In genomic region chr3:196179380-196180308, GRCh38 we compare ENCODE assay signal across 8 cellular contexts. TPM values are rescaled to one million over a fixed set of nuclear protein-coding genes. Genes with fewer than 3 reads are reported as not detected.
DNase-seq lines count a peak whose midpoint lies in the region; ATAC-seq and TF ChIP-seq lines count a peak whose summit lies in the region.
"Had no signal": no experiment of that assay in that cellular context is flagged by ENCODE, and none has a peak within 500 bp of the region (broad histone marks: within the 10 kb centered on the region; RNA-seq: fewer than 3 reads in every experiment).

No MANE protein-coding gene starts in this region.

- H3K36me3 Mint-ChIP-seq in endothelial cell (ENCODE audit: low read depth, unreplicated experiment): no peaks in the 10 kb centered on the region

- TF ChIP-seq CTCF in endothelial cell (IDR thresholded peaks at IDR 0.05; ENCODE audit: unreplicated experiment): no peak

- no peaks in the 10 kb centered on the region for H3K9me3 ChIP-seq in esophagus (ENCODE audit: control insufficient read depth in 2 of 2, insufficient read depth in 1 of 2, low read depth in 1 of 2, low read length in 1 of 2)

- ATAC-seq in GM18868 (IDR thresholded peaks at IDR 0.05; ENCODE audit: unreplicated experiment) (peak; percentile 72), HG02973 (IDR thresholded peaks at IDR 0.05; ENCODE audit: unreplicated experiment) (peak; percentile 51)

- H3K4me3 Mint-ChIP-seq in endothelial cell (ENCODE audit: unreplicated experiment): no peak overlapping the region

- H3K4me3 ChIP-seq in esophagus (ENCODE audit: low read depth in 1 of 2, low read length in 2 of 2) (no peak overlapping the region), rectal smooth muscle tissue (ENCODE audit: low read length) (peak overlapping the region; percentile 25)

- peak overlapping the region; percentile 25 to 58 for H3K27ac ChIP-seq in esophagus (ENCODE audit: low read depth in 2 of 2, low read length in 1 of 2)
- no peak overlapping the region for H3K27ac ChIP-seq in rectal smooth muscle tissue (ENCODE audit: low read depth, low read length)

- H3K9ac ChIP-seq in rectal smooth muscle tissue (ENCODE audit: low read length): no peak overlapping the region

- no peak overlapping the region for H3K27ac Mint-ChIP-seq in endothelial cell (ENCODE audit: unreplicated experiment)

- no peaks in the 10 kb centered on the region for H3K9me3 Mint-ChIP-seq in endothelial cell (ENCODE audit: unreplicated experiment)

- H3K27me3 Mint-ChIP-seq in endothelial cell (ENCODE audit: unreplicated experiment): peaks cover 3% of the 10 kb centered on the region

- peak; percentile 81 for DNase-seq in NCI-H2227 (lab: John Stamatoyannopoulos, UW; ENCODE audit: unreplicated experiment)
- peak; percentile 91 for DNase-seq in activated CD8-positive, alpha-beta memory T cell treated with anti-CD3 and anti-CD28 coated beads, Interleukin-2, amount 50 U/mL, for 48 hours
- no peak for DNase-seq in endothelial cell (ENCODE audit: low spot score)

- H3K4me1 Mint-ChIP-seq in endothelial cell (ENCODE audit: unreplicated experiment): no peaks in the 10 kb centered on the region

- H3K27me3 ChIP-seq in esophagus (ENCODE audit: control insufficient read depth in 1 of 2, insufficient read depth in 2 of 2, low read length in 2 of 2) (no peaks in the 10 kb centered on the region), rectal smooth muscle tissue (ENCODE audit: control insufficient read depth, insufficient read depth, low read length) (no peaks in the 10 kb centered on the region)

- no peaks in the 10 kb centered on the region for H3K36me3 ChIP-seq in esophagus (ENCODE audit: control insufficient read depth in 2 of 2, insufficient read depth in 2 of 2, low read length in 1 of 2)
- H3K36me3 ChIP-seq in rectal smooth muscle tissue (ENCODE audit: control insufficient read depth, insufficient read depth, low read length): no peaks in the 10 kb centered on the region

- H3K4me1 ChIP-seq in esophagus (ENCODE audit: control insufficient read depth in 2 of 2, insufficient read depth in 2 of 2, low read length in 1 of 2) (no peaks in the 10 kb centered on the region), rectal smooth muscle tissue (ENCODE audit: control insufficient read depth, insufficient read depth, low read length) (no peaks in the 10 kb centered on the region)

- WGBS in esophagus, 2 donors: 38 to 40% methylated on average over 24 of the region's 24 CpGs

RNA-seq across cellular contexts. Expression of gene ZDHHC19, which starts 31.6 kb away (rescaled TPM):
- under 1 TPM in 1 of 2 donors, not detected in 1; 0.09 TPM for polyA plus RNA-seq in esophagus
- total RNA-seq in endothelial cell (ENCODE audit: unreplicated experiment): 0.82 TPM
- total RNA-seq: pulmonary artery endothelial cell had no signal

RNA-seq across cellular contexts. Expression of gene SLC51A, which starts 36.7 kb away (rescaled TPM):
- under 1 TPM; 0.21 to 0.69 TPM for polyA plus RNA-seq in esophagus
- not detected for total RNA-seq in endothelial cell (ENCODE audit: unreplicated experiment)
- total RNA-seq: pulmonary artery endothelial cell had no signal
